Comparison of ENCODE assay signal across 28 cellular contexts in genomic region chr11:39209966-39210365, GRCh38.
"Had no signal": no experiment of that assay in that cellular context is flagged by ENCODE, and none has a peak within 500 bp of the region (broad histone marks: within the 10 kb centered on the region; RNA-seq: fewer than 3 reads in every experiment).

No MANE protein-coding gene starts in this region.

- ATAC-seq: activated CD8-positive, alpha-beta memory T cell treated with anti-CD3 and anti-CD28 coated beads, Interleukin-2, amount 10 ng/mL, durations not matched to agents 7 days and 5 days; activated CD8-positive, alpha-beta T cell treated with anti-CD3 and anti-CD28 coated beads, Interleukin-2, amount 10 ng/mL, durations not matched to agents 7 days and 5 days; activated naive CD8-positive, alpha-beta T cell treated with anti-CD3 and anti-CD28 coated beads, Interleukin-2, amount 50 U/mL, for 24 hours; left lung; natural killer cell treated with Interleukin-12 subunit alpha and Interleukin-12 subunit beta and Interleukin-15 and Interleukin-18, amount 100 ng/mL, for 72 hours; stimulated activated naive B cell treated with anti-CD40 and anti-IgM and Interleukin-4, amounts not matched to agents 10 μg/mL and 1 μg/mL and 100 μg/mL, for 72 hours; upper lobe of right lung had no signal

- H3K36me3 Mint-ChIP-seq: activated CD8-positive, alpha-beta memory T cell treated with anti-CD3 and anti-CD28 coated beads, Interleukin-2, amount 10 ng/mL, durations not matched to agents 7 days and 5 days; activated naive CD4-positive, alpha-beta T cell treated with anti-CD3 and anti-CD28 coated beads, Interleukin-2, amount 50 U/mL, for 24 hours; natural killer cell treated with Interleukin-12 subunit alpha and Interleukin-12 subunit beta and Interleukin-15 and Interleukin-18, amount 100 ng/mL, for 72 hours; stimulated activated naive B cell treated with anti-CD40 and anti-IgM and Interleukin-4, amounts not matched to agents 10 μg/mL and 1 μg/mL and 100 μg/mL, for 72 hours had no signal

- H3K4me3 Mint-ChIP-seq: activated B cell treated with CpG ODN at 0.5 μM for 24 hours; activated CD8-positive, alpha-beta memory T cell treated with anti-CD3 and anti-CD28 coated beads, Interleukin-2, amount 10 ng/mL, durations not matched to agents 7 days and 5 days; activated CD8-positive, alpha-beta T cell treated with anti-CD3 and anti-CD28 coated beads, Interleukin-2, amount 10 ng/mL, durations not matched to agents 7 days and 5 days; activated naive CD4-positive, alpha-beta T cell treated with anti-CD3 and anti-CD28 coated beads, Interleukin-2, amount 50 U/mL, for 24 hours; activated naive CD8-positive, alpha-beta T cell treated with anti-CD3 and anti-CD28 coated beads, Interleukin-2, amount 50 U/mL, for 24 hours; central memory CD8-positive, alpha-beta T cell; natural killer cell treated with Interleukin-12 subunit alpha and Interleukin-12 subunit beta and Interleukin-15 and Interleukin-18, amount 100 ng/mL, for 72 hours; stimulated activated naive B cell treated with anti-CD40 and anti-IgM and Interleukin-4, amounts not matched to agents 10 μg/mL and 1 μg/mL and 100 μg/mL, for 72 hours; T-helper 2 cell treated with Interferon-gamma antibody and Interleukin-4, amounts not matched to agents 5 μg/mL and 100 μg/mL, for 36 hours had no signal

- H3K4me1 Mint-ChIP-seq: activated B cell treated with CpG ODN at 0.5 μM for 24 hours; activated CD8-positive, alpha-beta memory T cell treated with anti-CD3 and anti-CD28 coated beads, Interleukin-2, amount 10 ng/mL, durations not matched to agents 7 days and 5 days; activated naive CD4-positive, alpha-beta T cell treated with anti-CD3 and anti-CD28 coated beads, Interleukin-2, amount 50 U/mL, for 24 hours; activated naive CD8-positive, alpha-beta T cell treated with anti-CD3 and anti-CD28 coated beads, Interleukin-2, amount 50 U/mL, for 24 hours; central memory CD8-positive, alpha-beta T cell; stimulated activated naive B cell treated with anti-CD40 and anti-IgM and Interleukin-4, amounts not matched to agents 10 μg/mL and 1 μg/mL and 100 μg/mL, for 72 hours had no signal

- DNase-seq: activated B cell treated with CpG ODN at 0.5 μM for 24 hours; activated CD8-positive, alpha-beta memory T cell treated with anti-CD3 and anti-CD28 coated beads, Interleukin-2, amount 10 ng/mL, durations not matched to agents 7 days and 5 days; activated CD8-positive, alpha-beta T cell treated with anti-CD3 and anti-CD28 coated beads, Interleukin-2, amount 10 ng/mL, durations not matched to agents 7 days and 5 days; activated naive CD8-positive, alpha-beta T cell treated with anti-CD3 and anti-CD28 coated beads, Interleukin-2, amount 50 U/mL, for 24 hours; activated T-cell treated with anti-CD3 and anti-CD28 coated beads, Interleukin-2, amount 50 U/mL, for 48 hours; amygdala; colonic mucosa; effector CD8-positive, alpha-beta T cell; esophagus squamous epithelium; foreskin melanocyte; kidney glomerular epithelial cell; left lung; mesendoderm; retina; sigmoid colon; small intestine; stimulated activated CD4-positive, alpha-beta T cell treated with anti-CD3 and anti-CD28 coated beads, Interleukin-1b, Interleukin-23, amount 100 ng/mL, for 48 hours; stimulated activated CD4-positive, alpha-beta T cell treated with anti-CD3 and anti-CD28 coated beads, Interleukin-4, amount 100 ng/mL, for 4 hours; stimulated activated CD8-positive, alpha-beta memory T cell treated with anti-CD3 and anti-CD28 coated beads, Interleukin-4, amount 100 ng/mL, for 48 hours; stimulated activated naive B cell treated with anti-CD40 and anti-IgM and Interleukin-4, amounts not matched to agents 10 μg/mL and 1 μg/mL and 100 μg/mL, for 72 hours; stomach; tibial artery; upper lobe of right lung had no signal

- H3K27ac Mint-ChIP-seq: activated B cell treated with CpG ODN at 0.5 μM for 24 hours; activated CD8-positive, alpha-beta memory T cell treated with anti-CD3 and anti-CD28 coated beads, Interleukin-2, amount 10 ng/mL, durations not matched to agents 7 days and 5 days; activated CD8-positive, alpha-beta T cell treated with anti-CD3 and anti-CD28 coated beads, Interleukin-2, amount 10 ng/mL, durations not matched to agents 7 days and 5 days; activated naive CD4-positive, alpha-beta T cell treated with anti-CD3 and anti-CD28 coated beads, Interleukin-2, amount 50 U/mL, for 24 hours; activated naive CD8-positive, alpha-beta T cell treated with anti-CD3 and anti-CD28 coated beads, Interleukin-2, amount 50 U/mL, for 24 hours; activated T-helper 2 cell treated with anti-CD3 and anti-CD28 coated beads, Interferon-gamma antibody, Interleukin-2, Interleukin-4, amounts not matched to agents 10 μg/mL and 5 μg/mL and 100 μg/mL, durations not matched to agents 14 hours and 24 hours and 36 hours; natural killer cell treated with Interleukin-12 subunit alpha and Interleukin-12 subunit beta and Interleukin-15 and Interleukin-18, amount 100 ng/mL, for 72 hours; stimulated activated naive B cell treated with anti-CD40 and anti-IgM and Interleukin-4, amounts not matched to agents 10 μg/mL and 1 μg/mL and 100 μg/mL, for 72 hours; T-helper 2 cell treated with Interferon-gamma antibody and Interleukin-4, amounts not matched to agents 5 μg/mL and 100 μg/mL, for 36 hours had no signal
